1 cellular context compared by ENCODE assay signal in the genomic region with DNA sequence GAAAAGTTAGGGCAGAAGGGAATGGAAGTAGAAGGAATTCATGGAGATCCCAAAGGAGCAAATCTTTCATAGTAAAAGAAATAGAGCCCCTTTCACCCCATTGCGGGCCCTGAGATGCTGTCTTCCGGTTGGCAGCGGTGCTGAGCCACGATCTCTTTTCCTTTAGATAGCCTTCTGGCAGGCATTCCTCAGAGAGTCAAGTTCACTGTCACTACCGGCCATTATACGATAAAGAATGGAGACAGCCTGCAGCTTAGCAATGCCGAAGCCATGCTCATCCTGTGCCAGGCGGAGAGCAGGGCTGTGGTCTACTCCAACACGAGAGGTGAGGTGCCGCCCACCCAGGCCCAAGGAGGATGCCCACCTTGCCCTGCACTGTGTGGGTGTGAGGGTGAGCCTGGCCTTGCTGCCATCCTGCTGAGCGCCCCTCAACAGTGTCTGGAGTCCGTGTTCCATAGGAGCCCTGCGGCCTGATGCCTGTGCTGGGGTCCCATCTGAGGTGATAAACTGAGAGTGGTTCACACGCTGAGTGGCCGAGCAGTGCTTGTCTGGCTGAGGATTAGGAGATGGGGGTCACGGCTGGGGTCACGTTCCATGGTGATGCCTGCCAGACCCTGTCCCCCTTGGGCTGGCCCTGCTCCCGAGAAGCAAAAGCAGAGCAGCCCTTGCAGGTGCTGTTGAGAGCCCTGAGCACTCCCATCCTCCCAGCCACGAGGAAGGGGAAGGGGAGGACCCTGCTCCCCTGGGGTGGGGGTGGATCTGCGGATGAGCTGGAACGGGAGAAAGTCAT.
TF ChIP-seq lines count a peak whose summit lies in the region.

No MANE protein-coding gene starts in this region.

TF ChIP-seq in GM12878, 131 proteins besides CTCF, POLR2A, EP300 and RAD21:
- TF ChIP-seq ZNF24 (IDR thresholded peaks at IDR 0.05) (no peak), IKZF1 (conservative IDR thresholded peaks at IDR 0.05) (no peak), MTA3 (IDR thresholded peaks at IDR 0.05; ENCODE audit: borderline replicate concordance, low read length) (no peak), KLF5 (IDR thresholded peaks at IDR 0.05; ENCODE audit: partially characterized antibody) (no peak), RFX5 (IDR thresholded peaks at IDR 0.05; ENCODE audit: low read depth, low read length) (no peak), MEF2A (IDR thresholded peaks at IDR 0.05; ENCODE audit: insufficient read depth, low read depth, low read length) (no peak), RB1 (IDR thresholded peaks at IDR 0.05; ENCODE audit: borderline replicate concordance) (no peak), RCOR1 (conservative IDR thresholded peaks at IDR 0.05; ENCODE audit: low read depth, low read length) (no peak), YBX1 (IDR thresholded peaks at IDR 0.05) (no peak), SIX5 (IDR thresholded peaks at IDR 0.05; ENCODE audit: low read depth, low read length, severe bottlenecking) (no peak), MXI1 (IDR thresholded peaks at IDR 0.05; ENCODE audit: low read depth, low read length) (no peak)
